ENCODE assay signal across 28 cellular contexts in the genomic region with DNA sequence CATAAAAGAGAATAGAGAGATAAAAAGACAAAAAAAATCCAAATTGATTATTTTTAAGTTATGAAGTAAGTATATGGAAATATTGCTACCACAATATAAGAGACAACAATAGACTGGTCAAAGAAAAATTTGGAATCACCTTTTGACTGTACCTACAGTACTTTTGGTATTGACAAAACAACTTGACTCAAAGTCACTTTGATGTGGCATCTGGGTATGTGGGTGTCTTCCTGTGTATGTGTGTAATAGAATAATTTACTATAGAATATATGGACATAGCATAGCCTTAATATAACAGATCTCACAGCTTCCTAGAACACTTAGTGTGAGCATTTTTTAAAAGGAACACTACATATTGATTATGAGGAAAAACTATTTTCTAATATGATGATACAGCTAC.
"Had no signal": no experiment of that assay in that cellular context is flagged by ENCODE, and none has a peak within 500 bp of the region (broad histone marks: within the 10 kb centered on the region; RNA-seq: fewer than 3 reads in every experiment).

No MANE protein-coding gene starts in this region.

- H2AFZ ChIP-seq: neural progenitor cell, parathyroid adenoma had no signal

- H3K4me3 ChIP-seq: neural progenitor cell, ovary, psoas muscle, right lobe of liver, sigmoid colon, stomach, thoracic aorta, thyroid gland, tibial nerve, upper lobe of left lung, vagina had no signal

- FAIRE-seq: small intestine, urothelium cell line had no signal

- H3K9me3 ChIP-seq: ovary, psoas muscle, right lobe of liver, sigmoid colon, stomach, thoracic aorta, thyroid gland, tibial nerve, upper lobe of left lung, vagina had no signal

- H3K27ac ChIP-seq: neural progenitor cell, ovary, parathyroid adenoma, psoas muscle, right lobe of liver, sigmoid colon, stomach, thoracic aorta, thyroid gland, tibial nerve, upper lobe of left lung, vagina had no signal

- H3K4me3 Mint-ChIP-seq: nephron; neural progenitor cell; stimulated activated effector memory CD8-positive, alpha-beta T cell treated with anti-CD3 and anti-CD28 coated beads, Interleukin-12 subunit alpha, Interleukin-12 subunit beta, amount 100 ng/mL, for 72 hours; stimulated activated naive B cell treated with anti-CD40 and anti-IgM and Interleukin-4, amounts not matched to agents 10 μg/mL and 1 μg/mL and 100 μg/mL, for 72 hours; stimulated activated naive CD8-positive, alpha-beta T cell treated with anti-CD3 and anti-CD28 coated beads, Interleukin-15, Interleukin-2, amounts not matched to agents 100 ng/mL and 50 ng/mL, for 24 hours had no signal

- H3K27me3 ChIP-seq: neural progenitor cell, ovary, right lobe of liver, sigmoid colon, stomach, thyroid gland, tibial nerve, upper lobe of left lung, vagina had no signal

- H3K9ac ChIP-seq: neural progenitor cell, parathyroid adenoma had no signal

- H3K4me1 Mint-ChIP-seq: nephron; neural progenitor cell; stimulated activated effector memory CD8-positive, alpha-beta T cell treated with anti-CD3 and anti-CD28 coated beads, Interleukin-12 subunit alpha, Interleukin-12 subunit beta, amount 100 ng/mL, for 72 hours; stimulated activated naive B cell treated with anti-CD40 and anti-IgM and Interleukin-4, amounts not matched to agents 10 μg/mL and 1 μg/mL and 100 μg/mL, for 72 hours had no signal

- DNase-seq: occipital lobe; ovary; posterior cingulate gyrus; psoas muscle; right cardiac atrium; right lobe of liver; sigmoid colon; small intestine; stimulated activated CD4-positive, alpha-beta T cell treated with anti-CD3 and anti-CD28 coated beads, Interleukin-15, amount 100 ng/mL, for 24 hours; stimulated activated CD4-positive, alpha-beta T cell treated with anti-CD3 and anti-CD28 coated beads, Interleukin-2, amount 100 ng/mL, for 24 hours; stimulated activated CD4-positive, alpha-beta T cell treated with anti-CD3 and anti-CD28 coated beads, Interleukin-2, amount 100 ng/mL, for 48 hours; stimulated activated CD4-positive, alpha-beta T cell treated with anti-CD3 and anti-CD28 coated beads, Interleukin-4, amount 100 ng/mL, for 24 hours; stimulated activated naive B cell treated with anti-CD40 and anti-IgM and Interleukin-4, amounts not matched to agents 10 μg/mL and 1 μg/mL and 100 μg/mL, for 72 hours; stimulated activated naive CD4-positive, alpha-beta T cell treated with Interleukin-2 at 50 U/mL for 16 hours; stomach; thyroid gland; trophoblast cell; upper lobe of left lung had no signal

- ATAC-seq: psoas muscle; right cardiac atrium; right lobe of liver; stimulated activated effector memory CD8-positive, alpha-beta T cell treated with anti-CD3 and anti-CD28 coated beads, Interleukin-12 subunit alpha, Interleukin-12 subunit beta, amount 100 ng/mL, for 72 hours; stimulated activated naive B cell treated with anti-CD40 and anti-IgM and Interleukin-4, amounts not matched to agents 10 μg/mL and 1 μg/mL and 100 μg/mL, for 72 hours had no signal

- H3K36me3 Mint-ChIP-seq: neural progenitor cell; stimulated activated effector memory CD8-positive, alpha-beta T cell treated with anti-CD3 and anti-CD28 coated beads, Interleukin-12 subunit alpha, Interleukin-12 subunit beta, amount 100 ng/mL, for 72 hours; stimulated activated naive B cell treated with anti-CD40 and anti-IgM and Interleukin-4, amounts not matched to agents 10 μg/mL and 1 μg/mL and 100 μg/mL, for 72 hours had no signal

- H3K4me2 ChIP-seq: neural progenitor cell had no signal

- H3K9me3 Mint-ChIP-seq: nephron; neural progenitor cell; stimulated activated naive B cell treated with anti-CD40 and anti-IgM and Interleukin-4, amounts not matched to agents 10 μg/mL and 1 μg/mL and 100 μg/mL, for 72 hours; stimulated activated naive CD8-positive, alpha-beta T cell treated with anti-CD3 and anti-CD28 coated beads, Interleukin-15, Interleukin-2, amounts not matched to agents 100 ng/mL and 50 ng/mL, for 24 hours had no signal

- H3K4me1 ChIP-seq: neural progenitor cell, parathyroid adenoma, psoas muscle, right lobe of liver, sigmoid colon, stomach, thyroid gland, tibial nerve, upper lobe of left lung, vagina had no signal

- H3K27me3 Mint-ChIP-seq: progenitor cell of endocrine pancreas; stimulated activated naive B cell treated with anti-CD40 and anti-IgM and Interleukin-4, amounts not matched to agents 10 μg/mL and 1 μg/mL and 100 μg/mL, for 72 hours; stimulated activated naive CD8-positive, alpha-beta T cell treated with anti-CD3 and anti-CD28 coated beads, Interleukin-15, Interleukin-2, amounts not matched to agents 100 ng/mL and 50 ng/mL, for 24 hours had no signal

- H3K27ac Mint-ChIP-seq: nephron; neural progenitor cell; progenitor cell of endocrine pancreas; stimulated activated effector memory CD8-positive, alpha-beta T cell treated with anti-CD3 and anti-CD28 coated beads, Interleukin-12 subunit alpha, Interleukin-12 subunit beta, amount 100 ng/mL, for 72 hours; stimulated activated naive B cell treated with anti-CD40 and anti-IgM and Interleukin-4, amounts not matched to agents 10 μg/mL and 1 μg/mL and 100 μg/mL, for 72 hours; stimulated activated naive CD8-positive, alpha-beta T cell treated with anti-CD3 and anti-CD28 coated beads, Interleukin-15, Interleukin-2, amounts not matched to agents 100 ng/mL and 50 ng/mL, for 24 hours had no signal

- H3K36me3 ChIP-seq: neural progenitor cell, ovary, right lobe of liver, sigmoid colon, stomach, thoracic aorta, thyroid gland, tibial nerve, upper lobe of left lung, vagina had no signal

- H3K79me2 ChIP-seq: parathyroid adenoma had no signal
